17 cellular contexts compared by ENCODE assay signal in genomic region chr21:44738621-44739020, GRCh38. TPM values are rescaled to one million over a fixed set of nuclear protein-coding genes. Genes with fewer than 3 reads are reported as not detected.
DNase-seq lines count a peak whose midpoint lies in the region; ATAC-seq and TF ChIP-seq lines count a peak whose summit lies in the region.
"Had no signal": no experiment of that assay in that cellular context is flagged by ENCODE, and none has a peak within 500 bp of the region (broad histone marks: within the 10 kb centered on the region; RNA-seq: fewer than 3 reads in every experiment).

No MANE protein-coding gene starts in this region.

- POLR2A ChIA-PET in RWPE1 (lab: Yijun Ruan, JAX; ENCODE audit: low non-redundant PET), result no interaction called here

- H3K27ac ChIP-seq in suprapubic skin (no peak overlapping the region), RWPE1 (no peak overlapping the region)
- H3K27ac ChIP-seq: BLaER1 treated with 17β-estradiol and CSF1 and Interleukin-3, amounts not matched to agents 10 nM and 100 nM had no signal

- no peaks in the 10 kb centered on the region for H3K36me3 Mint-ChIP-seq in natural killer cell treated with Interleukin-12 subunit alpha and Interleukin-12 subunit beta and Interleukin-15 and Interleukin-18, amount 100 ng/mL, for 72 hours
- H3K36me3 Mint-ChIP-seq in natural killer cell, result no peaks in the 10 kb centered on the region

- H3K4me3 ChIP-seq in suprapubic skin, result no peak overlapping the region
- H3K4me3 ChIP-seq: BLaER1 treated with 17β-estradiol and CSF1 and Interleukin-3, amounts not matched to agents 10 nM and 100 nM had no signal

- ATAC-seq in natural killer cell treated with Interleukin-12 subunit alpha and Interleukin-12 subunit beta and Interleukin-15 and Interleukin-18, amount 100 ng/mL, for 72 hours, result no peak
- no peak for ATAC-seq in natural killer cell
- ATAC-seq: CD8-positive, alpha-beta T cell; HCT116 had no signal

- 100% methylated on average over 3 of the region's 3 CpGs for WGBS in suprapubic skin

- TF ChIP-seq POLR2A in suprapubic skin (IDR thresholded peaks at IDR 0.05), result no peak

- H3K27ac Mint-ChIP-seq in natural killer cell treated with Interleukin-12 subunit alpha and Interleukin-12 subunit beta and Interleukin-15 and Interleukin-18, amount 100 ng/mL, for 72 hours, result no peak overlapping the region
- H3K27ac Mint-ChIP-seq in natural killer cell, result no peak overlapping the region
- H3K27ac Mint-ChIP-seq: B cell; CD8-positive, alpha-beta T cell; HFFc6 had no signal

- no peaks in the 10 kb centered on the region for H3K36me3 ChIP-seq in suprapubic skin
- H3K36me3 ChIP-seq: BLaER1 treated with 17β-estradiol and CSF1 and Interleukin-3, amounts not matched to agents 10 nM and 100 nM had no signal

- DNase-seq in natural killer cell treated with Interleukin-12 subunit alpha and Interleukin-12 subunit beta and Interleukin-15 and Interleukin-18, amount 100 ng/mL, for 72 hours (ENCODE audit: low spot score), result peak; percentile 26
- DNase-seq in natural killer cell (no peak), mesenteric fat pad (ENCODE audit: low spot score) (peak; percentile 57), suprapubic skin (ENCODE audit: low spot score in 2 of 2) (peak; percentile 20 to 22), NCI-H2081 (lab: John Stamatoyannopoulos, UW) (no peak), RWPE1 (ENCODE audit: low spot score) (no peak)
- DNase-seq: Calu3; CD8-positive, alpha-beta T cell; DMS79 treated with DMSO at 0.1 percent for 48 hours; GF-D8; HFFc6 had no signal

- TF ChIP-seq EP300 in suprapubic skin (IDR thresholded peaks at IDR 0.05), result no peak

- no peaks in the 10 kb centered on the region for H3K4me1 Mint-ChIP-seq in natural killer cell treated with Interleukin-12 subunit alpha and Interleukin-12 subunit beta and Interleukin-15 and Interleukin-18, amount 100 ng/mL, for 72 hours (ENCODE audit: low read depth in 2 of 2)
- H3K4me1 Mint-ChIP-seq in natural killer cell, result peaks cover 4 to 6% of the 10 kb centered on the region in 2 donors
- H3K4me1 Mint-ChIP-seq: B cell had no signal

- peaks cover 8% of the 10 kb centered on the region for H3K27me3 ChIP-seq in suprapubic skin
- H3K27me3 ChIP-seq: BLaER1 treated with 17β-estradiol and CSF1 and Interleukin-3, amounts not matched to agents 10 nM and 100 nM had no signal

- no peaks in the 10 kb centered on the region for H3K4me1 ChIP-seq in suprapubic skin

- no peaks in the 10 kb centered on the region for H3K9me3 Mint-ChIP-seq in natural killer cell treated with Interleukin-12 subunit alpha and Interleukin-12 subunit beta and Interleukin-15 and Interleukin-18, amount 100 ng/mL, for 72 hours
- no peaks in the 10 kb centered on the region for H3K9me3 Mint-ChIP-seq in natural killer cell
- H3K9me3 Mint-ChIP-seq: CD8-positive, alpha-beta T cell had no signal

- CTCF ChIA-PET in RWPE1 (lab: Yijun Ruan, JAX), result interaction anchor here (0.6 to 0.7 kb wide), 2 partner anchors 229 to 721 kb away, joined by 3 to 8 read pairs; no protein-coding TSS in a partner anchor

- no peaks in the 10 kb centered on the region for H3K9me3 ChIP-seq in suprapubic skin

- peaks cover 0 to 4% of the 10 kb centered on the region in 2 donors for H3K27me3 Mint-ChIP-seq in natural killer cell treated with Interleukin-12 subunit alpha and Interleukin-12 subunit beta and Interleukin-15 and Interleukin-18, amount 100 ng/mL, for 72 hours
- H3K27me3 Mint-ChIP-seq in natural killer cell (ENCODE audit: low read depth in 2 of 2), result peaks cover 0 to 3% of the 10 kb centered on the region in 2 donors

- TF ChIP-seq CTCF in natural killer cell (IDR thresholded peaks at IDR 0.05) (no peak), suprapubic skin (IDR thresholded peaks at IDR 0.05) (no peak), RWPE1 (conservative IDR thresholded peaks at IDR 0.05; ENCODE audit: low read depth) (no peak)

- intact Hi-C loops in natural killer cell (cut with micrococcal nuclease), result no loop called here

- H3K4me3 Mint-ChIP-seq in natural killer cell treated with Interleukin-12 subunit alpha and Interleukin-12 subunit beta and Interleukin-15 and Interleukin-18, amount 100 ng/mL, for 72 hours, result no peak overlapping the region
- H3K4me3 Mint-ChIP-seq in natural killer cell, result no peak overlapping the region
- H3K4me3 Mint-ChIP-seq: B cell; CD8-positive, alpha-beta T cell; HFFc6 had no signal

RNA-seq across cellular contexts. Expression of gene TSPEAR, which starts 27.2 kb away (rescaled TPM):
- not detected for total RNA-seq in natural killer cell treated with Interleukin-12 subunit alpha and Interleukin-12 subunit beta and Interleukin-15 and Interleukin-18, amount 100 ng/mL, for 72 hours
- total RNA-seq in natural killer cell (not detected), mesenteric fat pad (not detected), suprapubic skin (under 1 TPM in 3 of 4 donors, not detected in 1; 0.21 to 0.59 (median 0.32) TPM)
- total RNA-seq: A172; B cell; Calu3; CD8-positive, alpha-beta T cell; HFFc6; IMR-90 had no signal

RNA-seq across cellular contexts. Expression of gene KRTAP10-12, which starts 41.6 kb away (rescaled TPM):
- total RNA-seq in natural killer cell treated with Interleukin-12 subunit alpha and Interleukin-12 subunit beta and Interleukin-15 and Interleukin-18, amount 100 ng/mL, for 72 hours, result not detected
- not detected for total RNA-seq in natural killer cell
- not detected for total RNA-seq in mesenteric fat pad
- 1 to 10 TPM in 2 of 4 donors, not detected in 2; 1.3 to 2.9 TPM for total RNA-seq in suprapubic skin
- total RNA-seq: A172; B cell; Calu3; CD8-positive, alpha-beta T cell; H1; HFFc6; IMR-90 had no signal

RNA-seq across cellular contexts. Expression of gene KRTAP12-1, which starts 56.7 kb away (rescaled TPM):
- total RNA-seq in natural killer cell treated with Interleukin-12 subunit alpha and Interleukin-12 subunit beta and Interleukin-15 and Interleukin-18, amount 100 ng/mL, for 72 hours, result not detected
- total RNA-seq in natural killer cell (not detected), mesenteric fat pad (not detected), suprapubic skin (10 to 100 TPM in 1 of 4 donors, 1 to 10 TPM in 1, not detected in 2; 6.0 to 32.1 TPM)
- total RNA-seq: A172; B cell; Calu3; CD8-positive, alpha-beta T cell; HFFc6; IMR-90 had no signal

Comparison
In these comparisons a context has a peak if more than half of its experiments do, and no peak if none do; other contexts are left out.
1. DNase-seq: peak in natural killer cell treated with Interleukin-12 subunit alpha and Interleukin-12 subunit beta and Interleukin-15 and Interleukin-18, amount 100 ng/mL, for 72 hours (single experiment), mesenteric fat pad (single experiment) and suprapubic skin (2 of 2); none in natural killer cell (single experiment), NCI-H2081 (0 of 2) and RWPE1 (single experiment).